In the genomic region with DNA sequence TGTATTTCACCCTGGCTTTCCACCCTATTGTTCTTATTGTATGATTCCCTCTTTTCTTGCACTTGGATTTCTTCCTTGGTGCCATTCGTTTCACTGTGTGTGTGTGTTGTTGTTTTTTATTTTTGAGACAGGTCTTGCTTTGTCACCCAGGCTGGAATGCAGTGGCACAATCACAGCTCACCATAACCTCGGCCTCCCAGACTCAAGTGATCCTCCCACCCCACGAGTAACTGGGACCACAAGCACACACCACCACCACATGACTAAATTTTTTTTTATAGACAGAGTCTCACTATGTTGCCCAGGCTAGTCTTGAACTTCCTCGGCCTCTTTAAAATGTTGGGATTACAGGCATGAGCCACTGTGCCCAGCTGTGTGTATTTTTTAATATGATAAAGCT, we compare ENCODE assay signal across 15 cellular contexts.
DNase-seq lines count a peak whose midpoint lies in the region; ATAC-seq, FAIRE-seq and TF ChIP-seq lines count a peak whose summit lies in the region.
"Had no signal": no experiment of that assay in that cellular context is flagged by ENCODE, and none has a peak within 500 bp of the region (broad histone marks: within the 10 kb centered on the region; RNA-seq: fewer than 3 reads in every experiment).

No MANE protein-coding gene starts in this region.

- H4K91ac ChIP-seq in mesenchymal stem cell (ENCODE audit: low read length), result no peak overlapping the region

- ATAC-seq in activated CD8-positive, alpha-beta T cell treated with anti-CD3 and anti-CD28 coated beads, Interleukin-2, amount 10 ng/mL, durations not matched to agents 7 days and 5 days, result no peak
- no peak for ATAC-seq in activated CD8-positive, alpha-beta T cell treated with anti-CD3 and anti-CD28 coated beads for 36 hours
- no peak for ATAC-seq in T-helper 17 cell

- H3K27me3 ChIP-seq in bronchial epithelial cell (ENCODE audit: control insufficient read depth, insufficient read depth, low read length) (no peaks in the 10 kb centered on the region), mesenchymal stem cell (ENCODE audit: control insufficient read depth in 1 of 2, insufficient read depth in 1 of 2, low read length in 2 of 2) (no peaks in the 10 kb centered on the region), transverse colon (no peaks in the 10 kb centered on the region)
- H3K27me3 ChIP-seq: BLaER1 had no signal

- no peak overlapping the region for H2BK12ac ChIP-seq in mesenchymal stem cell (ENCODE audit: low read length in 2 of 2)

- CTCF ChIA-PET in activated CD8-positive, alpha-beta T cell treated with anti-CD3 and anti-CD28 coated beads, Interleukin-2, amount 10 ng/mL, durations not matched to agents 7 days and 5 days (lab: Charles Lee), result interaction anchor here (1.5 kb wide), 1 partner anchor 72 kb away, joined by 4 read pairs; a partner anchor contains a TSS
- CTCF ChIA-PET in activated CD8-positive, alpha-beta T cell treated with anti-CD3 and anti-CD28 coated beads for 36 hours (lab: Charles Lee), result interaction anchor here (1.0 to 1.2 kb wide), 2 partner anchors 26 to 30 kb away, joined by 3 to 4 read pairs; no protein-coding TSS in a partner anchor
- CTCF ChIA-PET in activated CD4-positive, alpha-beta memory T cell treated with anti-CD3 and anti-CD28 coated beads for 36 hours (lab: Charles Lee), result interaction anchor here (0.6 to 1.3 kb wide), 2 partner anchors 26 to 71 kb away, joined by 3 read pairs; no protein-coding TSS in a partner anchor

- H2BK5ac ChIP-seq in mesenchymal stem cell (ENCODE audit: low read depth, low read length, poor library complexity, severe bottlenecking), result no peak overlapping the region

- H2AFZ ChIP-seq in mesenchymal stem cell (ENCODE audit: low read depth, low read length), result no peak overlapping the region

- peaks cover 5% of the 10 kb centered on the region for H3K4me1 ChIP-seq in mesenchymal stem cell (ENCODE audit: control insufficient read depth, insufficient read depth, low read depth, low read length)
- peaks cover 23 to 52% (median 44%) of the 10 kb centered on the region in 4 donors for H3K4me1 ChIP-seq in transverse colon
- H3K4me1 ChIP-seq: BLaER1 had no signal

- H3K79me1 ChIP-seq in mesenchymal stem cell (replicated peaks; ENCODE audit: low read length, poor library complexity, severe bottlenecking), result peaks cover 18% of the 10 kb centered on the region

- no peak overlapping the region for H3K23ac ChIP-seq in mesenchymal stem cell (ENCODE audit: low read length in 2 of 2)

- in situ Hi-C loops in transverse colon (cut with MboI; ENCODE audit: low pct_ligation_motif_present in 1 of 4, low pct_unique_long_range_greater_than_20kb in 1 of 4, low sequenced_read_pairs in 3 of 4), result no loop called here

- H2BK120ac ChIP-seq in mesenchymal stem cell (ENCODE audit: low read depth, low read length), result no peak overlapping the region

- intact Hi-C loops in activated CD8-positive, alpha-beta T cell treated with anti-CD3 and anti-CD28 coated beads for 36 hours (cut with micrococcal nuclease), result loop anchor here (10.0 kb wide), 1 partner anchor 186 kb away; no protein-coding TSS in a partner anchor
- intact Hi-C loops in transverse colon (cut with DNase I; ENCODE audit: low total_unique reads), result no loop called here
- intact Hi-C loops in activated CD4-positive, alpha-beta memory T cell treated with anti-CD3 and anti-CD28 coated beads for 36 hours (cut with micrococcal nuclease), result loop anchor here (10.0 kb wide), 1 partner anchor 784 kb away; a partner anchor contains a TSS

- peaks cover 61% of the 10 kb centered on the region for H3K4me1 Mint-ChIP-seq in activated CD8-positive, alpha-beta T cell treated with anti-CD3 and anti-CD28 coated beads, Interleukin-2, amount 10 ng/mL, durations not matched to agents 7 days and 5 days (ENCODE audit: low read depth)
- peaks cover 57% of the 10 kb centered on the region for H3K4me1 Mint-ChIP-seq in activated CD8-positive, alpha-beta T cell treated with anti-CD3 and anti-CD28 coated beads for 36 hours (ENCODE audit: low read depth)
- peaks cover 49% of the 10 kb centered on the region for H3K4me1 Mint-ChIP-seq in activated CD4-positive, alpha-beta memory T cell treated with anti-CD3 and anti-CD28 coated beads for 36 hours (ENCODE audit: low read depth)
- peaks cover 47% of the 10 kb centered on the region for H3K4me1 Mint-ChIP-seq in T-helper 17 cell

- no peak overlapping the region for H3K4me3 ChIP-seq in bronchial epithelial cell (ENCODE audit: low read depth, low read length)
- no peak overlapping the region for H3K4me3 ChIP-seq in mesenchymal stem cell (ENCODE audit: insufficient read depth in 1 of 2, low read depth in 1 of 2, low read length in 2 of 2)
- H3K4me3 ChIP-seq in transverse colon, result no peak overlapping the region
- H3K4me3 ChIP-seq: BLaER1 had no signal

- peak overlapping the region; percentile 32 for H3K27ac Mint-ChIP-seq in activated CD8-positive, alpha-beta T cell treated with anti-CD3 and anti-CD28 coated beads, Interleukin-2, amount 10 ng/mL, durations not matched to agents 7 days and 5 days
- H3K27ac Mint-ChIP-seq in activated CD8-positive, alpha-beta T cell treated with anti-CD3 and anti-CD28 coated beads for 36 hours, result no peak overlapping the region
- H3K27ac Mint-ChIP-seq in activated CD4-positive, alpha-beta memory T cell treated with anti-CD3 and anti-CD28 coated beads for 36 hours, result no peak overlapping the region
- H3K27ac Mint-ChIP-seq in T-helper 17 cell, result no peak overlapping the region

- H4K8ac ChIP-seq in mesenchymal stem cell (ENCODE audit: low read length), result no peak overlapping the region

- H3K4ac ChIP-seq in mesenchymal stem cell (ENCODE audit: low read depth in 1 of 2, low read length in 2 of 2), result no peak overlapping the region

- no peaks in the 10 kb centered on the region for H3K27me3 Mint-ChIP-seq in activated CD8-positive, alpha-beta T cell treated with anti-CD3 and anti-CD28 coated beads, Interleukin-2, amount 10 ng/mL, durations not matched to agents 7 days and 5 days (ENCODE audit: low read depth)
- H3K27me3 Mint-ChIP-seq in activated CD8-positive, alpha-beta T cell treated with anti-CD3 and anti-CD28 coated beads for 36 hours, result no peaks in the 10 kb centered on the region
- no peaks in the 10 kb centered on the region for H3K27me3 Mint-ChIP-seq in activated CD4-positive, alpha-beta memory T cell treated with anti-CD3 and anti-CD28 coated beads for 36 hours
- H3K27me3 Mint-ChIP-seq in T-helper 17 cell, result no peaks in the 10 kb centered on the region

- H2AK5ac ChIP-seq in mesenchymal stem cell (ENCODE audit: low read length, severe bottlenecking), result peak overlapping the region; percentile 95

- no peak overlapping the region for H2BK15ac ChIP-seq in mesenchymal stem cell (ENCODE audit: low read depth, poor library complexity, severe bottlenecking)

- peaks cover 31% of the 10 kb centered on the region for H3K36me3 Mint-ChIP-seq in activated CD8-positive, alpha-beta T cell treated with anti-CD3 and anti-CD28 coated beads, Interleukin-2, amount 10 ng/mL, durations not matched to agents 7 days and 5 days (ENCODE audit: low read depth)
- H3K36me3 Mint-ChIP-seq in activated CD8-positive, alpha-beta T cell treated with anti-CD3 and anti-CD28 coated beads for 36 hours (ENCODE audit: low read depth), result peaks cover 6% of the 10 kb centered on the region
- peaks cover 2% of the 10 kb centered on the region for H3K36me3 Mint-ChIP-seq in activated CD4-positive, alpha-beta memory T cell treated with anti-CD3 and anti-CD28 coated beads for 36 hours
- no peaks in the 10 kb centered on the region for H3K36me3 Mint-ChIP-seq in T-helper 17 cell (ENCODE audit: low read depth)

- TF ChIP-seq EP300 in transverse colon (IDR thresholded peaks at IDR 0.05; ENCODE audit: low read depth), result no peak

- H3K27ac ChIP-seq in mesenchymal stem cell (ENCODE audit: low read length, poor library complexity, severe bottlenecking) (peak overlapping the region; percentile 98), transverse colon (peak overlapping the region; percentile 65 to 82 (median 68))
- H3K27ac ChIP-seq: BLaER1 had no signal

- no peak overlapping the region for H3K4me2 ChIP-seq in mesenchymal stem cell (ENCODE audit: low read length, poor library complexity, severe bottlenecking)
- H3K4me2 ChIP-seq: BLaER1 had no signal

- H3K14ac ChIP-seq in mesenchymal stem cell (ENCODE audit: low read length in 2 of 2), result no peak overlapping the region

- no peak for TF ChIP-seq POLR2A in transverse colon (IDR thresholded peaks at IDR 0.05)

- DNase-seq in activated CD8-positive, alpha-beta T cell treated with anti-CD3 and anti-CD28 coated beads, Interleukin-2, amount 10 ng/mL, durations not matched to agents 7 days and 5 days, result no peak
- no peak for DNase-seq in activated CD8-positive, alpha-beta T cell treated with anti-CD3 and anti-CD28 coated beads for 36 hours
- DNase-seq in bronchial epithelial cell (ENCODE audit: low read depth) (peak; percentile 21), mesenchymal stem cell (no peak), transverse colon (no peak), NCI-H748 (lab: John Stamatoyannopoulos, UW; ENCODE audit: unreplicated experiment) (no peak), T-helper 17 cell (no peak)
- no peak for DNase-seq in activated CD4-positive, alpha-beta memory T cell treated with anti-CD3 and anti-CD28 coated beads for 36 hours
- DNase-seq: NCI-H1048, NCI-H146, NCI-H226, NCI-H526 treated with DMSO at 0.1 percent for 48 hours, SHP77 had no signal

- no peak overlapping the region for H3K4me3 Mint-ChIP-seq in activated CD8-positive, alpha-beta T cell treated with anti-CD3 and anti-CD28 coated beads, Interleukin-2, amount 10 ng/mL, durations not matched to agents 7 days and 5 days
- H3K4me3 Mint-ChIP-seq in activated CD8-positive, alpha-beta T cell treated with anti-CD3 and anti-CD28 coated beads for 36 hours, result no peak overlapping the region
- H3K4me3 Mint-ChIP-seq in activated CD4-positive, alpha-beta memory T cell treated with anti-CD3 and anti-CD28 coated beads for 36 hours, result no peak overlapping the region
- no peak overlapping the region for H3K4me3 Mint-ChIP-seq in T-helper 17 cell

- no peaks in the 10 kb centered on the region for H3K36me3 ChIP-seq in bronchial epithelial cell (ENCODE audit: control insufficient read depth, insufficient read depth, low read length)
- H3K36me3 ChIP-seq in mesenchymal stem cell (ENCODE audit: control insufficient read depth in 1 of 2, insufficient read depth in 2 of 2, low read depth in 1 of 2, low read length in 2 of 2), result no peaks in the 10 kb centered on the region
- H3K36me3 ChIP-seq in transverse colon, result no peaks in the 10 kb centered on the region
- H3K36me3 ChIP-seq: BLaER1 had no signal

- H3K18ac ChIP-seq in mesenchymal stem cell (ENCODE audit: low read depth in 1 of 2, low read length in 2 of 2), result no peak overlapping the region

- FAIRE-seq in bronchial epithelial cell (lab: Jason Lieb, UNC), result no peak
- FAIRE-seq: HTR-8/SVneo had no signal

- POLR2A ChIA-PET in activated CD8-positive, alpha-beta T cell treated with anti-CD3 and anti-CD28 coated beads, Interleukin-2, amount 10 ng/mL, durations not matched to agents 7 days and 5 days (lab: Charles Lee), result no interaction called here
- POLR2A ChIA-PET in activated CD8-positive, alpha-beta T cell treated with anti-CD3 and anti-CD28 coated beads for 36 hours (lab: Charles Lee), result interaction anchor here (1.1 kb wide), 1 partner anchor 72 kb away, joined by 3 read pairs; a partner anchor contains a TSS
- POLR2A ChIA-PET in activated CD4-positive, alpha-beta memory T cell treated with anti-CD3 and anti-CD28 coated beads for 36 hours (lab: Charles Lee), result interaction anchor here (1.0 kb wide), 1 partner anchor 72 kb away, joined by 4 read pairs; a partner anchor contains a TSS

- 94% methylated on average over 3 of the region's 4 CpGs for WGBS in mesenchymal stem cell
- 80 to 89% methylated on average over 4 of the region's 4 CpGs for WGBS in transverse colon (ENCODE audit: low coverage in 1 of 2), 2 donors

- H3K9me3 Mint-ChIP-seq in activated CD8-positive, alpha-beta T cell treated with anti-CD3 and anti-CD28 coated beads, Interleukin-2, amount 10 ng/mL, durations not matched to agents 7 days and 5 days (ENCODE audit: insufficient read depth), result no peaks in the 10 kb centered on the region
- no peaks in the 10 kb centered on the region for H3K9me3 Mint-ChIP-seq in activated CD8-positive, alpha-beta T cell treated with anti-CD3 and anti-CD28 coated beads for 36 hours
- H3K9me3 Mint-ChIP-seq in activated CD4-positive, alpha-beta memory T cell treated with anti-CD3 and anti-CD28 coated beads for 36 hours, result no peaks in the 10 kb centered on the region

- H3K9me3 ChIP-seq in mesenchymal stem cell (ENCODE audit: control insufficient read depth, low read length) (no peaks in the 10 kb centered on the region), transverse colon (no peaks in the 10 kb centered on the region), T-helper 17 cell (ENCODE audit: control insufficient read depth, low read length, poor library complexity, severe bottlenecking) (no peaks in the 10 kb centered on the region)
- H3K9me3 ChIP-seq: BLaER1 had no signal

- TF ChIP-seq CTCF in activated CD8-positive, alpha-beta T cell treated with anti-CD3 and anti-CD28 coated beads for 36 hours (IDR thresholded peaks at IDR 0.05), result no peak
- TF ChIP-seq CTCF in bronchial epithelial cell (IDR thresholded peaks at IDR 0.05; ENCODE audit: insufficient read depth, low read length, severe bottlenecking) (no peak), transverse colon (IDR thresholded peaks at IDR 0.05) (no peak)

- no peak overlapping the region for H3K9ac ChIP-seq in mesenchymal stem cell (ENCODE audit: low read length)
- H3K9ac ChIP-seq: BLaER1 had no signal
